Comparison of ENCODE assay signal across 8 cellular contexts in genomic region chr3:72310028-72310987, GRCh38.
A peak's percentile ranks its signal among the peaks of the same experiment; 100 is the strongest.
DNase-seq lines count a peak whose midpoint lies in the region; ATAC-seq and TF ChIP-seq lines count a peak whose summit lies in the region.

No MANE protein-coding gene starts in this region.

- H3K4me1 Mint-ChIP-seq in activated T-helper 1 cell treated with anti-CD3 and anti-CD28 coated beads, Interleukin-12 subunit alpha, Interleukin-12 subunit beta, Interleukin-2, Interleukin-4 antibody, amounts not matched to agents 30 ng/mL and 10 ng/mL and 1 ng/mL, durations not matched to agents 14 hours and 24 hours and 36 hours (ENCODE audit: low read depth) = peaks cover 23% of the 10 kb centered on the region

- intact Hi-C loops in activated T-helper 1 cell treated with anti-CD3 and anti-CD28 coated beads, Interleukin-12 subunit alpha, Interleukin-12 subunit beta, Interleukin-2, Interleukin-4 antibody, amounts not matched to agents 30 ng/mL and 10 ng/mL and 1 ng/mL, durations not matched to agents 14 hours and 24 hours and 36 hours (cut with micrococcal nuclease) = loop anchor here (2.0 kb wide), 1 partner anchor 32 kb away; no protein-coding TSS in a partner anchor

- H3K36me3 Mint-ChIP-seq in activated T-helper 1 cell treated with anti-CD3 and anti-CD28 coated beads, Interleukin-12 subunit alpha, Interleukin-12 subunit beta, Interleukin-2, Interleukin-4 antibody, amounts not matched to agents 30 ng/mL and 10 ng/mL and 1 ng/mL, durations not matched to agents 14 hours and 24 hours and 36 hours (ENCODE audit: low read depth) = peaks cover 2% of the 10 kb centered on the region

- ATAC-seq in GM18519 (IDR thresholded peaks at IDR 0.05; ENCODE audit: low FRiP score, unreplicated experiment) (peak; percentile 84), HG02938 (IDR thresholded peaks at IDR 0.05; ENCODE audit: unreplicated experiment) (peak; percentile 87), foreskin keratinocyte (no peak)

- H3K9ac ChIP-seq in BLaER1 treated with 17β-estradiol and CSF1 and Interleukin-3, amounts not matched to agents 10 nM and 100 nM = peak overlapping the region; percentile 8 to 78 (median 76); a peak in 21 of 22 replicates

- H3K27me3 Mint-ChIP-seq in activated T-helper 1 cell treated with anti-CD3 and anti-CD28 coated beads, Interleukin-12 subunit alpha, Interleukin-12 subunit beta, Interleukin-2, Interleukin-4 antibody, amounts not matched to agents 30 ng/mL and 10 ng/mL and 1 ng/mL, durations not matched to agents 14 hours and 24 hours and 36 hours (ENCODE audit: insufficient read depth) = no peaks in the 10 kb centered on the region

- H3K9me3 ChIP-seq in BLaER1 treated with 17β-estradiol and CSF1 and Interleukin-3, amounts not matched to agents 10 nM and 100 nM (replicated peaks in 1 of 11) = no peaks in the 10 kb centered on the region
- H3K9me3 ChIP-seq in thymus (ENCODE audit: control insufficient read depth) = no peaks in the 10 kb centered on the region

- H4K20me1 ChIP-seq in BLaER1 treated with 17β-estradiol and CSF1 and Interleukin-3, amounts not matched to agents 10 nM and 100 nM = no peaks in the 10 kb centered on the region

- 32% methylated on average over 19 of the region's 19 CpGs for WGBS in thymus

- H3K4me1 ChIP-seq in BLaER1 treated with 17β-estradiol and CSF1 and Interleukin-3, amounts not matched to agents 10 nM and 100 nM = peaks cover 46 to 64% (median 57%) of the 10 kb centered on the region in 10 experiments
- H3K4me1 ChIP-seq in thymus (ENCODE audit: control insufficient read depth, insufficient read depth, low read length) = peaks cover 11% of the 10 kb centered on the region
- H3K4me1 ChIP-seq in foreskin keratinocyte = no peaks in the 10 kb centered on the region

- H3K36me3 ChIP-seq in BLaER1 treated with 17β-estradiol and CSF1 and Interleukin-3, amounts not matched to agents 10 nM and 100 nM = no peaks in the 10 kb centered on the region
- no peaks in the 10 kb centered on the region for H3K36me3 ChIP-seq in thymus (ENCODE audit: control insufficient read depth, insufficient read depth)

- H3K4me3 Mint-ChIP-seq in activated T-helper 1 cell treated with anti-CD3 and anti-CD28 coated beads, Interleukin-12 subunit alpha, Interleukin-12 subunit beta, Interleukin-2, Interleukin-4 antibody, amounts not matched to agents 30 ng/mL and 10 ng/mL and 1 ng/mL, durations not matched to agents 14 hours and 24 hours and 36 hours = peak overlapping the region; percentile 82

- H3K9me3 Mint-ChIP-seq in activated T-helper 1 cell treated with anti-CD3 and anti-CD28 coated beads, Interleukin-12 subunit alpha, Interleukin-12 subunit beta, Interleukin-2, Interleukin-4 antibody, amounts not matched to agents 30 ng/mL and 10 ng/mL and 1 ng/mL, durations not matched to agents 14 hours and 24 hours and 36 hours = no peaks in the 10 kb centered on the region

- no peak for TF ChIP-seq CTCF in foreskin keratinocyte (conservative IDR thresholded peaks at IDR 0.05)

- peak overlapping the region; percentile 95 for H3K27ac Mint-ChIP-seq in activated T-helper 1 cell treated with anti-CD3 and anti-CD28 coated beads, Interleukin-12 subunit alpha, Interleukin-12 subunit beta, Interleukin-2, Interleukin-4 antibody, amounts not matched to agents 30 ng/mL and 10 ng/mL and 1 ng/mL, durations not matched to agents 14 hours and 24 hours and 36 hours

- H3K4me2 ChIP-seq in BLaER1 treated with 17β-estradiol and CSF1 and Interleukin-3, amounts not matched to agents 10 nM and 100 nM = peak overlapping the region; percentile 82 to 95 (median 90)

- H3K27ac ChIP-seq in BLaER1 treated with 17β-estradiol and CSF1 and Interleukin-3, amounts not matched to agents 10 nM and 100 nM = peak overlapping the region; percentile 56 to 93 (median 87); a peak in 21 of 22 replicates
- peak overlapping the region; percentile 15 for H3K27ac ChIP-seq in thymus (ENCODE audit: low read depth)
- no peak overlapping the region for H3K27ac ChIP-seq in foreskin keratinocyte

- H3K4me3 ChIP-seq in BLaER1 treated with 17β-estradiol and CSF1 and Interleukin-3, amounts not matched to agents 10 nM and 100 nM = peak overlapping the region in 9 of 10 experiments; percentile 2 to 62 (median 46); a peak in 13 of 20 replicates
- no peak overlapping the region for H3K4me3 ChIP-seq in thymus (ENCODE audit: low read length)

- DNase-seq in NCI-H2107 treated with DMSO at 0.1 percent for 48 hours (lab: John Stamatoyannopoulos, UW; ENCODE audit: unreplicated experiment) = peak; percentile 63
- peak; percentile 12 for DNase-seq in activated T-helper 1 cell treated with anti-CD3 and anti-CD28 coated beads, Interleukin-12 subunit alpha, Interleukin-12 subunit beta, Interleukin-2, Interleukin-4 antibody, amounts not matched to agents 30 ng/mL and 10 ng/mL and 1 ng/mL, durations not matched to agents 14 hours and 24 hours and 36 hours (ENCODE audit: low spot score)
- DNase-seq in islet precursor cell = peak; percentile 65
- DNase-seq in foreskin keratinocyte = no peak

- H3K27me3 ChIP-seq in BLaER1 treated with 17β-estradiol and CSF1 and Interleukin-3, amounts not matched to agents 10 nM and 100 nM = no peaks in the 10 kb centered on the region
- H3K27me3 ChIP-seq in thymus (ENCODE audit: control insufficient read depth, insufficient read depth) (no peaks in the 10 kb centered on the region), foreskin keratinocyte (peaks cover 17% of the 10 kb centered on the region)

Comparison
In these comparisons a context has a peak if more than half of its experiments do, and no peak if none do; other contexts are left out.
1. DNase-seq: peak in NCI-H2107 treated with DMSO at 0.1 percent for 48 hours (single experiment), activated T-helper 1 cell treated with anti-CD3 and anti-CD28 coated beads, Interleukin-12 subunit alpha, Interleukin-12 subunit beta, Interleukin-2, Interleukin-4 antibody, amounts not matched to agents 30 ng/mL and 10 ng/mL and 1 ng/mL, durations not matched to agents 14 hours and 24 hours and 36 hours (single experiment) and islet precursor cell (single experiment); none in foreskin keratinocyte (0 of 2).